Comparison of ENCODE assay signal across 14 cellular contexts in the genomic region with DNA sequence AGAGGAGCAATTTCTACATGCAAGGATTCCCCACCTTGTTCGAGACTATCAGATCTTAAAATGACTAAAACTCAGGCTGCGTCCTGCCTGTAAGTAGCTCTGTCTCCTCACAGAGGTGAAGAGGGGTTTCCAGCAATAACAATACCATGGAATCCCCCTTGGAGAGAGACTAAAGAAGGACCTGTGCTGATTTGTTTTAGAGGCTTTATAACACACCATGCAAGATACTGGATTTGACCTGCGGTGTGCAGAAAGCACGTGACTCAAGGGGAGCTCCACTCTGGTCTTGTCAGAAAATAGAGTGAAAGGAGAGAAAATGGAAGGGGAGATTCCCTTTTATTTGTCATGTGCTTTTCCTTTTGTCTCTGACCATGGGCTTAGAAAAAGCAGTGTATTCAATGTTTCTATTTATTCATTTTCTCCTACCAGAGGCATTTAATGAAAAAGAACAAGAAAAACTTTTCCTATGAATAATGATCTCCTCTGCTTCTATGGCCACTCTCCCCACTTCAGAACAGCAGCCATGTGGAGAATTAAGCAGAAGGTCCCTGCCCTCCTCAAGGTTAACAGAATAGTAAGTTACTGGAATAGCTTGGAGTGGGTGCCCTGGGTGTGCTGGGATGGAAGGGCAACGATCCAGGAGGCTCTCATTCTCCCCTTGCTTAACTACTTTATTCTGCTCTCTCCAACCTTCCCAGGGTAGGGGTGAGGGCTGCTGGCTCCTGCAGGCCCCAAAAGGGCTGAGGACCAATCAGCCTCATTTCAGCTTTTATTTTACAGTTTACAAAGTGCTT. TPM values are rescaled to one million over a fixed set of nuclear protein-coding genes. Genes with fewer than 3 reads are reported as not detected.
DNase-seq lines count a peak whose midpoint lies in the region; ATAC-seq, FAIRE-seq and TF ChIP-seq lines count a peak whose summit lies in the region.
"Had no signal": no experiment of that assay in that cellular context is flagged by ENCODE, and none has a peak within 500 bp of the region (broad histone marks: within the 10 kb centered on the region; RNA-seq: fewer than 3 reads in every experiment).

No MANE protein-coding gene starts in this region.

- H3K27ac Mint-ChIP-seq in activated naive CD8-positive, alpha-beta T cell: peak overlapping the region; percentile 61
- no peak overlapping the region for H3K27ac Mint-ChIP-seq in activated naive CD8-positive, alpha-beta T cell treated with anti-CD3 and anti-CD28 coated beads for 36 hours
- peak overlapping the region; percentile 29 for H3K27ac Mint-ChIP-seq in type B pancreatic cell
- H3K27ac Mint-ChIP-seq: T-helper 2 cell treated with Interferon-gamma antibody and Interleukin-4, amounts not matched to agents 5 μg/mL and 100 μg/mL, for 36 hours had no signal

- no peak overlapping the region for H3K4me2 ChIP-seq in K562 (ENCODE audit: insufficient read depth, low read length)

- TF ChIP-seq POLR2A in K562 (conservative IDR thresholded peaks at IDR 0.05): no peak

- FAIRE-seq in K562 (lab: Jason Lieb, UNC) (no peak), frontal cortex (lab: Jason Lieb, UNC) (no peak)

- no peaks in the 10 kb centered on the region for H3K9me1 ChIP-seq in K562 (ENCODE audit: control insufficient read depth, insufficient read depth, low read length)

- DNase-seq in activated naive CD8-positive, alpha-beta T cell treated with anti-CD3 and anti-CD28 coated beads for 36 hours: no peak
- DNase-seq in K562 (ENCODE audit: extremely low read depth in 1 of 4, low spot score in 3 of 4) (no peak), type B pancreatic cell (ENCODE audit: extremely low spot score, unreplicated experiment) (no peak), NOMO-1 treated with dmso at 0.1 percent for 144 hours (lab: John Stamatoyannopoulos, UW; ENCODE audit: unreplicated experiment) (no peak), frontal cortex (ENCODE audit: low spot score in 2 of 2) (no peak), RPMI8226 (no peak)
- DNase-seq: DMS153, heart right ventricle, NCI-H2029, NCI-H748 treated with DMSO at 0.1 percent for 48 hours had no signal

- no peaks in the 10 kb centered on the region for H3K27me3 Mint-ChIP-seq in activated naive CD8-positive, alpha-beta T cell
- H3K27me3 Mint-ChIP-seq in activated naive CD8-positive, alpha-beta T cell treated with anti-CD3 and anti-CD28 coated beads for 36 hours: no peaks in the 10 kb centered on the region
- H3K27me3 Mint-ChIP-seq in type B pancreatic cell: no peaks in the 10 kb centered on the region

- peak overlapping the region; percentile 81 for H2AFZ ChIP-seq in K562 (ENCODE audit: low read depth, low read length)

- peaks cover 10% of the 10 kb centered on the region for H3K36me3 Mint-ChIP-seq in activated naive CD8-positive, alpha-beta T cell
- H3K36me3 Mint-ChIP-seq in activated naive CD8-positive, alpha-beta T cell treated with anti-CD3 and anti-CD28 coated beads for 36 hours: no peaks in the 10 kb centered on the region
- H3K36me3 Mint-ChIP-seq in type B pancreatic cell: peaks cover 33% of the 10 kb centered on the region

- POLR2A ChIA-PET in K562 (lab: Yijun Ruan, JAX): no interaction called here

- peaks cover 4% of the 10 kb centered on the region in 2 experiments; a peak in 3 of 5 replicates for H3K4me1 ChIP-seq in K562 (replicated peaks in 1 of 2; ENCODE audit: control insufficient read depth in 2 of 2, insufficient read depth in 2 of 2, low read length in 2 of 2)

- TF ChIP-seq CTCF in K562 (IDR thresholded peaks at IDR 0.05 in 2 of 3, conservative IDR thresholded peaks at IDR 0.05 in 1 of 3; ENCODE audit: insufficient read depth in 2 of 3, low read depth in 1 of 3, low read length in 3 of 3) (no peak), type B pancreatic cell (conservative IDR thresholded peaks at IDR 0.05) (no peak)

- H3K4me1 Mint-ChIP-seq in activated naive CD8-positive, alpha-beta T cell (ENCODE audit: low read depth): no peaks in the 10 kb centered on the region
- H3K4me1 Mint-ChIP-seq in activated naive CD8-positive, alpha-beta T cell treated with anti-CD3 and anti-CD28 coated beads for 36 hours: peaks cover 1% of the 10 kb centered on the region
- H3K4me1 Mint-ChIP-seq in type B pancreatic cell (ENCODE audit: unreplicated experiment): no peaks in the 10 kb centered on the region

- H3K4me3 Mint-ChIP-seq in activated naive CD8-positive, alpha-beta T cell: no peak overlapping the region
- no peak overlapping the region for H3K4me3 Mint-ChIP-seq in activated naive CD8-positive, alpha-beta T cell treated with anti-CD3 and anti-CD28 coated beads for 36 hours
- no peak overlapping the region for H3K4me3 Mint-ChIP-seq in type B pancreatic cell
- H3K4me3 Mint-ChIP-seq: T-helper 2 cell treated with Interferon-gamma antibody and Interleukin-4, amounts not matched to agents 5 μg/mL and 100 μg/mL, for 36 hours had no signal

- in situ Hi-C loops in K562 (cut with MboI): no loop called here

- no TSS peak for BruUV-seq in K562 (replicated peaks; lab: Mats Ljungman, UMichigan)

- H3K36me3 ChIP-seq in K562 (ENCODE audit: control insufficient read depth, insufficient read depth, low read length): no peaks in the 10 kb centered on the region

- no peak overlapping the region for H3K9ac ChIP-seq in K562 (ENCODE audit: insufficient read depth in 1 of 2, low read depth in 2 of 2, low read length in 2 of 2)

- H3K27ac ChIP-seq in K562 (ENCODE audit: extremely low read depth, low read depth, low read length): no peak overlapping the region

- CTCF ChIA-PET in K562 (lab: Yijun Ruan, JAX; ENCODE audit: low intra/inter-chr PET ratio): no interaction called here

- ATAC-seq in GM21825 (IDR thresholded peaks at IDR 0.05; ENCODE audit: unreplicated experiment) (peak; percentile 50), K562 (no peak)

- 34% methylated on average over 5 of the region's 5 CpGs for WGBS in K562 (ENCODE audit: insufficient coverage, low coverage, missing lambda C conversion rate)

- H3K27me3 ChIP-seq in K562 (ENCODE audit: control insufficient read depth in 2 of 2, insufficient read depth in 2 of 2, low read length in 2 of 2): no peaks in the 10 kb centered on the region
- H3K27me3 ChIP-seq: heart right ventricle had no signal

- no peak for TF ChIP-seq EP300 in K562 (IDR thresholded peaks at IDR 0.05; ENCODE audit: low read length)

- no peaks in the 10 kb centered on the region for H4K20me1 ChIP-seq in K562 (replicated peaks; ENCODE audit: control insufficient read depth, insufficient read depth, low read length)

- TF ChIP-seq RAD21 in K562 (CRISPR knock-in tag; conservative IDR thresholded peaks at IDR 0.05 in 1 of 2, IDR thresholded peaks at IDR 0.05 in 1 of 2): no peak

- H3K9me3 ChIP-seq in K562 (replicated peaks; ENCODE audit: control insufficient read depth, insufficient read depth, low read depth, low read length): no peaks in the 10 kb centered on the region
- H3K9me3 ChIP-seq: heart right ventricle had no signal

- no peaks in the 10 kb centered on the region for H3K9me3 Mint-ChIP-seq in activated naive CD8-positive, alpha-beta T cell (ENCODE audit: low read depth)
- H3K9me3 Mint-ChIP-seq in activated naive CD8-positive, alpha-beta T cell treated with anti-CD3 and anti-CD28 coated beads for 36 hours: no peaks in the 10 kb centered on the region
- no peaks in the 10 kb centered on the region for H3K9me3 Mint-ChIP-seq in type B pancreatic cell
- H3K9me3 Mint-ChIP-seq: T-helper 2 cell treated with Interferon-gamma antibody and Interleukin-4, amounts not matched to agents 5 μg/mL and 100 μg/mL, for 36 hours had no signal

- intact Hi-C loops in K562 (cut with micrococcal nuclease): no loop called here

- no peak overlapping the region for H3K4me3 ChIP-seq in K562
- H3K4me3 ChIP-seq: heart right ventricle had no signal

- H3K79me2 ChIP-seq in K562 (ENCODE audit: control insufficient read depth, insufficient read depth, low read length): no peaks in the 10 kb centered on the region

RNA-seq across cellular contexts. Expression of a gene that starts 19.2 kb away (rescaled TPM):
- total RNA-seq in activated naive CD8-positive, alpha-beta T cell treated with anti-CD3 and anti-CD28 coated beads for 36 hours: 10 to 100 TPM; 50.7 to 51.2 TPM
- 25.3 and 53.6 TPM in 2 replicates for total RNA-seq in K562 (2011; cell fraction: chromatin; rRNA removed; ENCODE audit: low replicate concordance)
- 17.6 and 18.5 TPM in 2 replicates for total RNA-seq in K562 (2011; cell fraction: nucleolus; rRNA removed)
- 37.0 and 65.0 TPM in 2 replicates for total RNA-seq in K562 (2011; cell fraction: nucleoplasm; rRNA removed)
- total RNA-seq in K562 (2014; rRNA removed): 48.6 and 50.3 TPM in 2 replicates
- total RNA-seq in K562 (2014; rRNA removed; fragmentation: Illumina TruSeq; extraction: Trizol): 93.7 and 106 TPM in 2 replicates
- total RNA-seq in K562 (2015; rRNA removed; fragmentation: Illumina TruSeq; extraction: Trizol): 72.7 and 78.8 TPM in 2 replicates
- total RNA-seq in K562 (2021): 51.1 and 53.7 TPM in 2 replicates
- polyA plus RNA-seq in K562 (2011; rRNA removed): 57.0 and 102 TPM in 2 replicates
- 26.0 and 42.1 TPM in 2 replicates for polyA plus RNA-seq in K562 (2011; cell fraction: cytosol; rRNA removed)
- 11.1 and 15.9 TPM in 2 replicates for polyA plus RNA-seq in K562 (2011; cell fraction: nucleus; rRNA removed)
- 55.9 and 63.4 TPM in 2 replicates for polyA plus RNA-seq in K562 (2012)
- 94.8 and 99.9 TPM in 2 replicates for polyA plus RNA-seq in K562 (2014; fragmentation: Illumina TruSeq; extraction: Trizol)
- 100 to 1,000 TPM; 126 to 166 TPM for polyA plus RNA-seq in K562 (2014; fragmentation: Nextera tagmentation; extraction: Ambion mirVana)
- polyA plus RNA-seq in K562 (2014; rRNA removed): 65.9 and 86.5 TPM in 2 replicates
- 48.2 and 55.1 TPM in 2 replicates for polyA minus RNA-seq in K562 (2011; rRNA and poly(A)+ RNA removed)
- polyA minus RNA-seq in K562 (2011; cell fraction: cytosol; rRNA and poly(A)+ RNA removed): 13.4 and 24.6 TPM in 2 replicates
- polyA minus RNA-seq in K562 (2011; cell fraction: nucleus; rRNA and poly(A)+ RNA removed): 8.6 and 17.8 TPM in 2 replicates
- total RNA-seq in type B pancreatic cell (ENCODE audit: low replicate concordance): 27.3 and 29.0 TPM in 2 replicates
- total RNA-seq in frontal cortex: 51.4 TPM

RNA-seq across cellular contexts. Expression of a gene that starts 42.1 kb away (rescaled TPM):
- 1 to 10 TPM; 1.3 to 1.4 TPM for total RNA-seq in activated naive CD8-positive, alpha-beta T cell treated with anti-CD3 and anti-CD28 coated beads for 36 hours
- total RNA-seq in K562 (2011; cell fraction: chromatin; rRNA removed; ENCODE audit: low replicate concordance): 3.9 and 6.5 TPM in 2 replicates
- 3.2 and 3.3 TPM in 2 replicates for total RNA-seq in K562 (2011; cell fraction: nucleolus; rRNA removed)
- total RNA-seq in K562 (2011; cell fraction: nucleoplasm; rRNA removed): 5.9 and 7.7 TPM in 2 replicates
- total RNA-seq in K562 (2014; rRNA removed): 0.20 and 0.23 TPM in 2 replicates
- 0.69 and 0.77 TPM in 2 replicates for total RNA-seq in K562 (2014; rRNA removed; fragmentation: Illumina TruSeq; extraction: Trizol)
- total RNA-seq in K562 (2015; rRNA removed; fragmentation: Illumina TruSeq; extraction: Trizol): 0.34 and 0.51 TPM in 2 replicates
- total RNA-seq in K562 (2021): 0.92 and 0.95 TPM in 2 replicates
- 0.54 and 1.7 TPM in 2 replicates for polyA plus RNA-seq in K562 (2011; rRNA removed)
- 0.19 and 1.4 TPM in 2 replicates for polyA plus RNA-seq in K562 (2011; cell fraction: cytosol; rRNA removed)
- polyA plus RNA-seq in K562 (2011; cell fraction: nucleus; rRNA removed): 2.5 and 3.8 TPM in 2 replicates
- 0.40 and 1.4 TPM in 2 replicates for polyA plus RNA-seq in K562 (2012)
- polyA plus RNA-seq in K562 (2014; fragmentation: Illumina TruSeq; extraction: Trizol): 0.43 and 0.48 TPM in 2 replicates
- not detected for polyA plus RNA-seq in K562 (2014; fragmentation: Nextera tagmentation; extraction: Ambion mirVana)
- 0.21 TPM in 1 of 2 replicates, not detected in the other for polyA plus RNA-seq in K562 (2014; rRNA removed)
- 0.60 and 1.3 TPM in 2 replicates for polyA minus RNA-seq in K562 (2011; rRNA and poly(A)+ RNA removed)
- not detected in 2 replicates for polyA minus RNA-seq in K562 (2011; cell fraction: cytosol; rRNA and poly(A)+ RNA removed)
- polyA minus RNA-seq in K562 (2011; cell fraction: nucleus; rRNA and poly(A)+ RNA removed): 0.54 and 1.7 TPM in 2 replicates
- total RNA-seq in type B pancreatic cell (ENCODE audit: low replicate concordance): 0.67 and 1.1 TPM in 2 replicates
- 0.41 TPM for total RNA-seq in frontal cortex
- total RNA-seq: H4 had no signal
